In the genomic region with DNA sequence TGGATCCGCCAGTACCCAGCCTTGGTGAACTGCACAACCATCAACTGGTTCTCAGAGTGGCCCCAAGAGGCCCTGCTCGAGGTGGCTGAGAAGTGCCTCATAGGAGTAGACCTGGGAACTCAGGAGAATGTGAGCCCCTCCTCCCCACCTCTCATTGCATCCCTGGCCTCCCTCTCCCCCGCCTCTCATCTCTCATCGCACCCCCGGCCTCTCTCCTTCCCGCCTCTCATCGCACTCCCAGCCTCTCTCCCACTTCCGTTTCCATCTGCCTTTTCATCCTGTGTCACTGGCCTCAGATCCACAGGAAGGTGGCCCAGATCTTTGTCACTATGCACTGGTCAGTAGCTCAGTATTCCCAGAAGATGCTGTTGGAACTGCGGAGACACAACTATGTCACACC, we compare ENCODE assay signal across 2 cellular contexts.
TF ChIP-seq lines count a peak whose summit lies in the region.

No MANE protein-coding gene starts in this region.

TF ChIP-seq in HEK293, 187 proteins besides CTCF, POLR2A, EP300 and RAD21:
- TF ChIP-seq ZNF473 (tag by site-specific recombination; IDR thresholded peaks at IDR 0.05): no peak
- TF ChIP-seq KLF7 (tag by site-specific recombination; IDR thresholded peaks at IDR 0.05; ENCODE audit: borderline replicate concordance): no peak
- peak; percentile 59 for TF ChIP-seq EGR2 (tag by site-specific recombination; IDR thresholded peaks at IDR 0.05; ENCODE audit: low read depth)
- TF ChIP-seq ZNF658 (tag by site-specific recombination; IDR thresholded peaks at IDR 0.05): no peak
- TF ChIP-seq ZFHX2 (tag by site-specific recombination; conservative IDR thresholded peaks at IDR 0.05): 0 out of 2 replicates have a peak, but pooled peaks have one; percentile 16
- TF ChIP-seq, protein P1, sequence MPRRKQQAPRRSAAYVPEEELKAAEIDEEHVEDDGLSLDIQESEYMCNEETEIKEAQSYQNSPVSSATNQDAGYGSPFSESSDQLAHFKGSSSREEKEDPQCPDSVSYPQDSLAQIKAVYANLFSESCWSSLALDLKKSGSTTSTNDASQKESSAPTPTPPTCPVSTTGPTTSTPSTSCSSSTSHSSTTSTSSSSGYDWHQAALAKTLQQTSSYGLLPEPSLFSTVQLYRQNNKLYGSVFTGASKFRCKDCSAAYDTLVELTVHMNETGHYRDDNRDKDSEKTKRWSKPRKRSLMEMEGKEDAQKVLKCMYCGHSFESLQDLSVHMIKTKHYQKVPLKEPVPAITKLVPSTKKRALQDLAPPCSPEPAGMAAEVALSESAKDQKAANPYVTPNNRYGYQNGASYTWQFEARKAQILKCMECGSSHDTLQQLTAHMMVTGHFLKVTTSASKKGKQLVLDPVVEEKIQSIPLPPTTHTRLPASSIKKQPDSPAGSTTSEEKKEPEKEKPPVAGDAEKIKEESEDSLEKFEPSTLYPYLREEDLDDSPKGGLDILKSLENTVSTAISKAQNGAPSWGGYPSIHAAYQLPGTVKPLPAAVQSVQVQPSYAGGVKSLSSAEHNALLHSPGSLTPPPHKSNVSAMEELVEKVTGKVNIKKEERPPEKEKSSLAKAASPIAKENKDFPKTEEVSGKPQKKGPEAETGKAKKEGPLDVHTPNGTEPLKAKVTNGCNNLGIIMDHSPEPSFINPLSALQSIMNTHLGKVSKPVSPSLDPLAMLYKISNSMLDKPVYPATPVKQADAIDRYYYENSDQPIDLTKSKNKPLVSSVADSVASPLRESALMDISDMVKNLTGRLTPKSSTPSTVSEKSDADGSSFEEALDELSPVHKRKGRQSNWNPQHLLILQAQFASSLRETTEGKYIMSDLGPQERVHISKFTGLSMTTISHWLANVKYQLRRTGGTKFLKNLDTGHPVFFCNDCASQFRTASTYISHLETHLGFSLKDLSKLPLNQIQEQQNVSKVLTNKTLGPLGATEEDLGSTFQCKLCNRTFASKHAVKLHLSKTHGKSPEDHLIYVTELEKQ (tag by site-specific recombination; IDR thresholded peaks at IDR 0.05; ENCODE audit: borderline replicate concordance): no peak
- no peak for TF ChIP-seq ZNF596 (tag by site-specific recombination; IDR thresholded peaks at IDR 0.05)
- TF ChIP-seq YY2 (tag by site-specific recombination; IDR thresholded peaks at IDR 0.05): no peak
- no peak for TF ChIP-seq KLF16 (tag by site-specific recombination; IDR thresholded peaks at IDR 0.05)
- no peak for TF ChIP-seq KLF1 (tag by site-specific recombination; IDR thresholded peaks at IDR 0.05)

TF ChIP-seq in H1, 55 proteins besides CTCF, POLR2A, EP300 and RAD21:
- TF ChIP-seq NANOG (IDR thresholded peaks at IDR 0.05; ENCODE audit: insufficient read depth, low read depth, low read length, poor library complexity, severe bottlenecking) (no peak), E2F6 (IDR thresholded peaks at IDR 0.05) (no peak), CTBP2 (IDR thresholded peaks at IDR 0.05; ENCODE audit: borderline replicate concordance, insufficient read depth, insufficient read length, low read length) (no peak), SIRT6 (IDR thresholded peaks at IDR 0.05; ENCODE audit: low read length) (no peak), SRF (IDR thresholded peaks at IDR 0.05; ENCODE audit: low read depth, low read length) (no peak), JUND (IDR thresholded peaks at IDR 0.05; ENCODE audit: low read length) (no peak), HDAC2 (IDR thresholded peaks at IDR 0.05; ENCODE audit: borderline replicate concordance in 1 of 2, low read depth in 2 of 2, low read length in 2 of 2) (no peak), KDM4A (IDR thresholded peaks at IDR 0.05; ENCODE audit: low read depth, low read length, severe bottlenecking) (no peak), CBX8 (IDR thresholded peaks at IDR 0.05; ENCODE audit: borderline replicate concordance, low read depth, low read length) (no peak), MAFK (IDR thresholded peaks at IDR 0.05; ENCODE audit: low read depth, low read length) (no peak), ATF3 (IDR thresholded peaks at IDR 0.05; ENCODE audit: insufficient read depth, low read depth, low read length) (no peak), TAF1 (IDR thresholded peaks at IDR 0.05; ENCODE audit: low read depth, low read length) (no peak), HDAC6 (IDR thresholded peaks at IDR 0.05; ENCODE audit: low read depth, low read length) (no peak), BRCA1 (IDR thresholded peaks at IDR 0.05; ENCODE audit: low read depth, low read length) (no peak), RNF2 (IDR thresholded peaks at IDR 0.05; ENCODE audit: borderline replicate concordance, low read depth, low read length, missing control alignments, poor library complexity, severe bottlenecking) (no peak), CHD1 (IDR thresholded peaks at IDR 0.05; ENCODE audit: low read depth, low read length) (no peak), ZNF274 (IDR thresholded peaks at IDR 0.05; ENCODE audit: borderline replicate concordance, extremely low read depth, low read length) (no peak), KDM1A (IDR thresholded peaks at IDR 0.05; ENCODE audit: borderline replicate concordance, low read length) (no peak), SIN3A (conservative IDR thresholded peaks at IDR 0.05 in 1 of 2, IDR thresholded peaks at IDR 0.05 in 1 of 2; ENCODE audit: low read depth in 1 of 2, low read length in 2 of 2) (no peak)
